ENCODE assay signal across 1 cellular context in genomic region chr19:48489608-48490216, GRCh38.
TF ChIP-seq lines count a peak whose summit lies in the region.

No MANE protein-coding gene starts in this region.

TF ChIP-seq in K562, 482 proteins besides CTCF, POLR2A, EP300 and RAD21 (continued from another document):
- TF ChIP-seq, protein P1, sequence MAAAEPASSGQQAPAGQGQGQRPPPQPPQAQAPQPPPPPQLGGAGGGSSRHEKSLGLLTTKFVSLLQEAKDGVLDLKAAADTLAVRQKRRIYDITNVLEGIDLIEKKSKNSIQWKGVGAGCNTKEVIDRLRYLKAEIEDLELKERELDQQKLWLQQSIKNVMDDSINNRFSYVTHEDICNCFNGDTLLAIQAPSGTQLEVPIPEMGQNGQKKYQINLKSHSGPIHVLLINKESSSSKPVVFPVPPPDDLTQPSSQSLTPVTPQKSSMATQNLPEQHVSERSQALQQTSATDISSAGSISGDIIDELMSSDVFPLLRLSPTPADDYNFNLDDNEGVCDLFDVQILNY (CRISPR knock-in tag; IDR thresholded peaks at IDR 0.05), result 0 out of 2 replicates have a peak, but pooled peaks have one; percentile 77
- TF ChIP-seq ID3 (CRISPR knock-in tag; IDR thresholded peaks at IDR 0.05) (no peak), ID3 (tag; IDR thresholded peaks at IDR 0.05) (no peak), KDM1A (IDR thresholded peaks at IDR 0.05) (peak; percentile 58 to 74; a peak in 3 of 4 replicates), TFAP4 (CRISPR knock-in tag; IDR thresholded peaks at IDR 0.05; ENCODE audit: borderline replicate concordance) (peak; percentile 53; the same call in 1 of the 2 replicates), BHLHE40 (IDR thresholded peaks at IDR 0.05; ENCODE audit: low read length) (0 out of 2 replicates have a peak, but pooled peaks have one; percentile 39), ZBTB17 (CRISPR knock-in tag; IDR thresholded peaks at IDR 0.05) (peak; percentile 17; the same call in 1 of the 2 replicates), ILF3 (IDR thresholded peaks at IDR 0.05; ENCODE audit: borderline replicate concordance) (no peak), ZNF77 (CRISPR knock-in tag; IDR thresholded peaks at IDR 0.05) (no peak), ESRRA (IDR thresholded peaks at IDR 0.05; ENCODE audit: borderline replicate concordance, low read depth) (no peak), KLF6 (CRISPR knock-in tag; IDR thresholded peaks at IDR 0.05; ENCODE audit: borderline replicate concordance) (no peak), PRPF4 (IDR thresholded peaks at IDR 0.05; ENCODE audit: insufficient read depth, low read depth, low read length, poor library complexity, severe bottlenecking) (no peak), STAG1 (CRISPR knock-in tag; IDR thresholded peaks at IDR 0.05; ENCODE audit: borderline replicate concordance) (peak; percentile 49; the same call in 1 of the 2 replicates), ZNF263 (CRISPR knock-in tag; IDR thresholded peaks at IDR 0.05; ENCODE audit: borderline replicate concordance) (peak; percentile 95), NR2C2 (CRISPR knock-in tag; IDR thresholded peaks at IDR 0.05) (peak; percentile 56), NR2C2 (tag; IDR thresholded peaks at IDR 0.05) (no peak), TAF15 (IDR thresholded peaks at IDR 0.05; ENCODE audit: low read depth, low read length) (no peak), XRCC5 (IDR thresholded peaks at IDR 0.05; ENCODE audit: low read depth, low read length) (peak; percentile 74; the same call in 1 of the 2 replicates), BACH1 (tag; IDR thresholded peaks at IDR 0.05) (no peak), HBP1 (CRISPR knock-in tag; IDR thresholded peaks at IDR 0.05) (no peak), SMARCA4 (IDR thresholded peaks at IDR 0.05) (0 out of 2 replicates have a peak, but pooled peaks have one; percentile 17), GTF2F1 (IDR thresholded peaks at IDR 0.05; ENCODE audit: low read depth, low read length) (no peak), KLF16 (IDR thresholded peaks at IDR 0.05) (peak; percentile 60; the same call in 1 of the 2 replicates), RBM34 (IDR thresholded peaks at IDR 0.05; ENCODE audit: borderline replicate concordance, insufficient read depth, low read length) (no peak), CREB1 (IDR thresholded peaks at IDR 0.05) (no peak), CREB1 (CRISPR knock-in tag; IDR thresholded peaks at IDR 0.05) (peak; percentile 42; the same call in 1 of the 2 replicates)
- TF ChIP-seq, protein P2, sequence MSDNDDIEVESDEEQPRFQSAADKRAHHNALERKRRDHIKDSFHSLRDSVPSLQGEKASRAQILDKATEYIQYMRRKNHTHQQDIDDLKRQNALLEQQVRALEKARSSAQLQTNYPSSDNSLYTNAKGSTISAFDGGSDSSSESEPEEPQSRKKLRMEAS (CRISPR knock-in tag; IDR thresholded peaks at IDR 0.05), result peak; percentile 62
- TF ChIP-seq, protein P3, sequence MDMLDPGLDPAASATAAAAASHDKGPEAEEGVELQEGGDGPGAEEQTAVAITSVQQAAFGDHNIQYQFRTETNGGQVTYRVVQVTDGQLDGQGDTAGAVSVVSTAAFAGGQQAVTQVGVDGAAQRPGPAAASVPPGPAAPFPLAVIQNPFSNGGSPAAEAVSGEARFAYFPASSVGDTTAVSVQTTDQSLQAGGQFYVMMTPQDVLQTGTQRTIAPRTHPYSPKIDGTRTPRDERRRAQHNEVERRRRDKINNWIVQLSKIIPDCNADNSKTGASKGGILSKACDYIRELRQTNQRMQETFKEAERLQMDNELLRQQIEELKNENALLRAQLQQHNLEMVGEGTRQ (CRISPR knock-in tag; IDR thresholded peaks at IDR 0.05), result no peak
